15 cellular contexts compared by ENCODE assay signal in genomic region chr7:158285383-158285770, GRCh38.
DNase-seq lines count a peak whose midpoint lies in the region; FAIRE-seq and TF ChIP-seq lines count a peak whose summit lies in the region.
"Had no signal": no experiment of that assay in that cellular context is flagged by ENCODE, and none has a peak within 500 bp of the region (broad histone marks: within the 10 kb centered on the region; RNA-seq: fewer than 3 reads in every experiment).

No MANE protein-coding gene starts in this region.

- H2AFZ ChIP-seq in H9 (ENCODE audit: low read length) = no peak overlapping the region

- no peak overlapping the region for H4K8ac ChIP-seq in H9 (replicated peaks; ENCODE audit: insufficient read length, low read depth, low read length)

- no peak overlapping the region for H4K91ac ChIP-seq in H9 (ENCODE audit: insufficient read length, low read depth, low read length)

- H2BK12ac ChIP-seq in H9 (ENCODE audit: insufficient read length, low read depth, low read length) = no peak overlapping the region

- FAIRE-seq in GM12891 (lab: Jason Lieb, UNC) = no peak

- H3K27me3 Mint-ChIP-seq in CD14-positive monocyte (ENCODE audit: low read depth in 3 of 3) (peaks cover 0 to 1% (median 1%) of the 10 kb centered on the region in 3 donors), H9 (ENCODE audit: low read depth) (no peaks in the 10 kb centered on the region), endodermal cell (ENCODE audit: insufficient read depth) (no peaks in the 10 kb centered on the region)

- no peak for TF ChIP-seq POLR2A in spleen (IDR thresholded peaks at IDR 0.05)
- TF ChIP-seq POLR2A in GM12891 (IDR thresholded peaks at IDR 0.05; ENCODE audit: low read depth, low read length) = no peak

- no peak for TF ChIP-seq CTCF in CD14-positive monocyte (IDR thresholded peaks at IDR 0.05)
- TF ChIP-seq CTCF in H9 (conservative IDR thresholded peaks at IDR 0.05) = no peak
- TF ChIP-seq CTCF in endodermal cell (conservative IDR thresholded peaks at IDR 0.05) = no peak
- no peak for TF ChIP-seq CTCF in spleen (IDR thresholded peaks at IDR 0.05 in 8 of 11, conservative IDR thresholded peaks at IDR 0.05 in 3 of 11)

- no peaks in the 10 kb centered on the region for H3K79me2 ChIP-seq in H9 (ENCODE audit: insufficient read depth, low read length)

- no peak overlapping the region for H3K4me3 Mint-ChIP-seq in CD14-positive monocyte
- no peak overlapping the region; a peak in 1 of 5 replicates for H3K4me3 Mint-ChIP-seq in H9
- no peak overlapping the region for H3K4me3 Mint-ChIP-seq in endodermal cell
- H3K4me3 Mint-ChIP-seq: CD8-positive, alpha-beta T cell had no signal

- intact Hi-C loops in CD14-positive monocyte (cut with micrococcal nuclease) = no loop called here
- intact Hi-C loops in spleen (cut with DNase I; ENCODE audit: low total_unique reads) = no loop called here

- no peak overlapping the region for H3K27ac ChIP-seq in H9 (ENCODE audit: insufficient read length, low read depth, low read length)
- H3K27ac ChIP-seq in endodermal cell (ENCODE audit: low read depth, low read length) = no peak overlapping the region
- no peak overlapping the region for H3K27ac ChIP-seq in spleen

- H2BK5ac ChIP-seq in H9 (ENCODE audit: insufficient read length, low read length) = no peak overlapping the region

- no peak overlapping the region for H4K5ac ChIP-seq in H9 (ENCODE audit: insufficient read length, low read depth, low read length)

- no peak overlapping the region for H3K23ac ChIP-seq in H9 (ENCODE audit: insufficient read length, low read depth, low read length)

- DNase-seq in CD14-positive monocyte (ENCODE audit: low spot score) (peak; percentile 36), H9 (peak; percentile 14), endodermal cell (peak; percentile 29), spleen (peak; percentile 52), GM12891 (ENCODE audit: insufficient read length, low spot score) (no peak), DMS153 (lab: John Stamatoyannopoulos, UW) (no peak), activated gamma-delta T cell treated with Interleukin-2 at 50 U/mL for 16 hours (no peak)
- DNase-seq: BE2C, MV-4-11, NCI-H1436, NCI-H2081 treated with DMSO at 0.1 percent for 48 hours, NCI-H446, NCI-H82, SHP77 treated with DMSO at 0.1 percent for 48 hours had no signal

- no peak overlapping the region for H3T11ph ChIP-seq in H9 (ENCODE audit: low read length)

- no peaks in the 10 kb centered on the region for H3K36me3 ChIP-seq in endodermal cell (ENCODE audit: control insufficient read depth, insufficient read depth, low read length)
- H3K36me3 ChIP-seq in spleen = no peaks in the 10 kb centered on the region
- H3K36me3 ChIP-seq: BE2C had no signal

- H3K14ac ChIP-seq in H9 (ENCODE audit: insufficient read depth, low read length) = no peak overlapping the region

- H3K27ac Mint-ChIP-seq in CD14-positive monocyte (no peak overlapping the region), H9 (no peak overlapping the region; a peak in 1 of 7 replicates), endodermal cell (no peak overlapping the region)
- H3K27ac Mint-ChIP-seq: CD8-positive, alpha-beta T cell had no signal

- H2BK20ac ChIP-seq in H9 (ENCODE audit: low read depth, low read length, poor library complexity, severe bottlenecking) = no peak overlapping the region

- H3K27me3 ChIP-seq in H9 (ENCODE audit: insufficient read depth, low read length) (no peaks in the 10 kb centered on the region), endodermal cell (ENCODE audit: control insufficient read depth, insufficient read depth, low read length, poor library complexity, severe bottlenecking) (no peaks in the 10 kb centered on the region), spleen (replicated peaks in 1 of 7) (no peaks in the 10 kb centered on the region)
- H3K27me3 ChIP-seq: BE2C had no signal

- H3K18ac ChIP-seq in H9 (ENCODE audit: insufficient read length, low read depth, low read length) = no peak overlapping the region

- H3K56ac ChIP-seq in H9 (ENCODE audit: insufficient read length, low read depth, low read length) = no peak overlapping the region

- H3K36me3 Mint-ChIP-seq in CD14-positive monocyte = no peaks in the 10 kb centered on the region
- H3K36me3 Mint-ChIP-seq in H9 (ENCODE audit: insufficient read depth in 1 of 3, low read depth in 3 of 3) = peaks cover 19 to 40% (median 22%) of the 10 kb centered on the region in 3 experiments
- no peaks in the 10 kb centered on the region for H3K36me3 Mint-ChIP-seq in endodermal cell (ENCODE audit: low read depth)
- H3K36me3 Mint-ChIP-seq: CD8-positive, alpha-beta T cell had no signal

- no peaks in the 10 kb centered on the region for H3K23me2 ChIP-seq in H9 (ENCODE audit: insufficient read length, low read depth, low read length, poor library complexity, severe bottlenecking)

- no peaks in the 10 kb centered on the region for H3K4me1 Mint-ChIP-seq in CD14-positive monocyte
- H3K4me1 Mint-ChIP-seq in H9 = peaks cover 3 to 9% of the 10 kb centered on the region in 2 experiments; a peak in 2 of 4 replicates
- no peaks in the 10 kb centered on the region for H3K4me1 Mint-ChIP-seq in endodermal cell

- no peak overlapping the region for H3K4me2 ChIP-seq in H9 (ENCODE audit: insufficient read depth, insufficient read length, low read length)

- H3K9me3 ChIP-seq in H9 (ENCODE audit: control insufficient read depth, low read depth, low read length) (no peaks in the 10 kb centered on the region), endodermal cell (ENCODE audit: control insufficient read depth, low read length) (peaks cover 99% of the 10 kb centered on the region), spleen (peaks cover 0 to 59% (median 51%) of the 10 kb centered on the region in 8 donors)
- H3K9me3 ChIP-seq: BE2C had no signal

- H3K4me3 ChIP-seq in endodermal cell (ENCODE audit: low read length) = no peak overlapping the region
- H3K4me3 ChIP-seq in spleen = no peak overlapping the region

- H3K4ac ChIP-seq in H9 (ENCODE audit: low read depth, low read length) = no peak overlapping the region

- H4K20me1 ChIP-seq in H9 (ENCODE audit: control insufficient read depth, insufficient read depth, insufficient read length) = no peaks in the 10 kb centered on the region

- no CpG with 5 or more reads among the region's 9 CpGs for WGBS in H9 (ENCODE audit: extremely low coverage, insufficient read length, low lambda C conversion rate)
- 58 to 83% methylated on average over 2 to 9 of the region's 9 CpGs for WGBS in endodermal cell (ENCODE audit: insufficient coverage in 1 of 2, insufficient read length in 1 of 2), 2 experiments
- 77 to 92% (median 88%) methylated on average over 6 to 9 of the region's 9 CpGs for WGBS in spleen, 5 donors

- no peaks in the 10 kb centered on the region for H3K79me1 ChIP-seq in H9 (ENCODE audit: insufficient read depth, low read depth, low read length, poor library complexity, severe bottlenecking)

- H3K9me3 Mint-ChIP-seq in CD14-positive monocyte (peaks cover 15 to 37% (median 23%) of the 10 kb centered on the region in 7 donors), H9 (peaks cover 29% of the 10 kb centered on the region in 2 experiments), endodermal cell (peaks cover 19% of the 10 kb centered on the region)

- H2AK5ac ChIP-seq in H9 (ENCODE audit: insufficient read length, low read length) = no peak overlapping the region

- no peaks in the 10 kb centered on the region for H3K4me1 ChIP-seq in H9 (ENCODE audit: insufficient read depth, low read length)
- no peaks in the 10 kb centered on the region for H3K4me1 ChIP-seq in endodermal cell (ENCODE audit: control insufficient read depth, insufficient read depth, low read length)
- H3K4me1 ChIP-seq in spleen = no peaks in the 10 kb centered on the region
- H3K4me1 ChIP-seq: BE2C had no signal

- no peak overlapping the region for H2BK120ac ChIP-seq in H9 (ENCODE audit: low read depth, low read length, poor library complexity, severe bottlenecking)

- no peak overlapping the region for H3K9ac ChIP-seq in H9 (ENCODE audit: extremely low read depth, insufficient read length, low read length)
- H3K9ac ChIP-seq in endodermal cell (ENCODE audit: extremely low read depth, low read length, poor library complexity, severe bottlenecking) = no peak overlapping the region

- H2BK15ac ChIP-seq in H9 (ENCODE audit: low read depth, low read length) = no peak overlapping the region

TF ChIP-seq in GM12891, 5 proteins besides CTCF, POLR2A, EP300 and RAD21:
- TF ChIP-seq SPI1 (IDR thresholded peaks at IDR 0.05; ENCODE audit: low read depth, low read length) (no peak), PAX5 (IDR thresholded peaks at IDR 0.05; ENCODE audit: insufficient read depth, low read length, severe bottlenecking) (no peak), POLR2AphosphoS5 (IDR thresholded peaks at IDR 0.05; ENCODE audit: low read depth, low read length) (no peak), POU2F2 (IDR thresholded peaks at IDR 0.05; ENCODE audit: low read depth, low read length) (no peak), TAF1 (IDR thresholded peaks at IDR 0.05; ENCODE audit: low read depth, low read length) (no peak)

Comparison
In these comparisons a context has a peak if more than half of its experiments do, and no peak if none do; other contexts are left out.
1. DNase-seq: peak in CD14-positive monocyte (single experiment), H9 (single experiment), endodermal cell (single experiment) and spleen (single experiment); none in GM12891 (single experiment), DMS153 (single experiment) and activated gamma-delta T cell treated with Interleukin-2 at 50 U/mL for 16 hours (single experiment).